Comparison of ENCODE assay signal across 16 cellular contexts in genomic region chr3:183303725-183304124, GRCh38. TPM values are rescaled to one million over a fixed set of nuclear protein-coding genes. Genes with fewer than 3 reads are reported as not detected.
"Had no signal": no experiment of that assay in that cellular context is flagged by ENCODE, and none has a peak within 500 bp of the region (broad histone marks: within the 10 kb centered on the region; RNA-seq: fewer than 3 reads in every experiment).

No MANE protein-coding gene starts in this region.

- H3K9me3 Mint-ChIP-seq: activated B cell treated with CpG ODN at 0.5 μM for 24 hours; stimulated activated memory B cell treated with anti-CD40 and anti-IgM and Interleukin-4, amounts not matched to agents 10 μg/mL and 1 μg/mL and 100 μg/mL, for 72 hours had no signal

- H3K27me3 Mint-ChIP-seq: activated B cell treated with CpG ODN at 0.5 μM for 24 hours; stimulated activated memory B cell treated with anti-CD40 and anti-IgM and Interleukin-4, amounts not matched to agents 10 μg/mL and 1 μg/mL and 100 μg/mL, for 72 hours had no signal

- ATAC-seq: mucosa of descending colon; naive thymus-derived CD8-positive, alpha-beta T cell; right cardiac atrium; stimulated activated memory B cell treated with anti-CD40 and anti-IgM and Interleukin-4, amounts not matched to agents 10 μg/mL and 1 μg/mL and 100 μg/mL, for 72 hours had no signal

- H3K9me3 ChIP-seq: breast epithelium, esophagus muscularis mucosa, mucosa of descending colon, transverse colon had no signal

- DNase-seq: activated B cell treated with CpG ODN at 0.5 μM for 24 hours; activated effector memory CD4-positive, alpha-beta T cell treated with Interleukin-2 at 50 U/mL for 16 hours; anterior cingulate cortex; dorsolateral prefrontal cortex; foreskin fibroblast; head of caudate nucleus; mucosa of descending colon; naive thymus-derived CD8-positive, alpha-beta T cell; nucleus accumbens; right cardiac atrium; substantia nigra; transverse colon had no signal

- H3K27ac Mint-ChIP-seq: activated B cell treated with CpG ODN at 0.5 μM for 24 hours; activated naive CD8-positive, alpha-beta T cell; stimulated activated memory B cell treated with anti-CD40 and anti-IgM and Interleukin-4, amounts not matched to agents 10 μg/mL and 1 μg/mL and 100 μg/mL, for 72 hours had no signal

- H3K4me3 Mint-ChIP-seq: activated B cell treated with CpG ODN at 0.5 μM for 24 hours; activated naive CD8-positive, alpha-beta T cell; naive thymus-derived CD8-positive, alpha-beta T cell; stimulated activated memory B cell treated with anti-CD40 and anti-IgM and Interleukin-4, amounts not matched to agents 10 μg/mL and 1 μg/mL and 100 μg/mL, for 72 hours had no signal

- H3K36me3 Mint-ChIP-seq: activated naive CD8-positive, alpha-beta T cell; naive thymus-derived CD8-positive, alpha-beta T cell had no signal

RNA-seq across cellular contexts. Expression of gene B3GNT5, which starts 50.7 kb away (rescaled TPM):
- total RNA-seq: naive thymus-derived CD8-positive, alpha-beta T cell had no signal
- polyA plus RNA-seq: naive thymus-derived CD8-positive, alpha-beta T cell had no signal
